20 cellular contexts compared by ENCODE assay signal in genomic region chr7:128842674-128843641, GRCh38. TPM values are rescaled to one million over a fixed set of nuclear protein-coding genes. Genes with fewer than 3 reads are reported as not detected.
DNase-seq lines count a peak whose midpoint lies in the region; ATAC-seq and TF ChIP-seq lines count a peak whose summit lies in the region.
"Had no signal": no experiment of that assay in that cellular context is flagged by ENCODE, and none has a peak within 500 bp of the region (broad histone marks: within the 10 kb centered on the region; RNA-seq: fewer than 3 reads in every experiment).

No MANE protein-coding gene starts in this region.

- no peak overlapping the region for H4K5ac ChIP-seq in IMR-90 (ENCODE audit: low read depth, low read length)

- H3K27ac ChIP-seq in 22Rv1 (peak overlapping the region; percentile 38; the same call in 1 of the 2 replicates), IMR-90 (ENCODE audit: insufficient read depth, low read length) (no peak overlapping the region), RWPE2 (ENCODE audit: poor library complexity, severe bottlenecking) (no peak overlapping the region), lower lobe of right lung (no peak overlapping the region)
- H3K27ac ChIP-seq: neural progenitor cell, RWPE1, thoracic aorta had no signal

- H3K56ac ChIP-seq in IMR-90 (ENCODE audit: extremely low read depth, insufficient read depth, low read length), result no peak overlapping the region

- peaks cover 96% of the 10 kb centered on the region for H4K20me1 ChIP-seq in IMR-90 (ENCODE audit: insufficient read depth, low read length)

- H3K4me2 ChIP-seq in IMR-90 (ENCODE audit: low read depth, low read length), result no peak overlapping the region
- H3K4me2 ChIP-seq: neural progenitor cell, smooth muscle cell had no signal

- H2BK20ac ChIP-seq in IMR-90 (ENCODE audit: low read depth, low read length), result no peak overlapping the region

- CTCF ChIA-PET in IMR-90 (lab: Yijun Ruan, JAX), result no interaction called here

- H2AK9ac ChIP-seq in IMR-90 (replicated peaks; ENCODE audit: low read depth, low read length, poor library complexity), result peak overlapping the region; percentile 67

- no peak overlapping the region for H4K8ac ChIP-seq in IMR-90 (ENCODE audit: low read depth in 2 of 2, low read length in 2 of 2)

- no peak overlapping the region for H2BK15ac ChIP-seq in IMR-90 (ENCODE audit: low read depth, low read length)

- no peak overlapping the region for H2BK5ac ChIP-seq in IMR-90 (ENCODE audit: low read depth, low read length, poor library complexity, severe bottlenecking)

- no TSS peak for BruUV-seq in IMR-90 (replicated peaks; lab: Mats Ljungman, UMichigan)

- peaks cover 3% of the 10 kb centered on the region; the same call in 1 of the 2 replicates for H3K4me1 ChIP-seq in IMR-90 (ENCODE audit: control insufficient read depth, insufficient read depth, low read length)
- no peaks in the 10 kb centered on the region for H3K4me1 ChIP-seq in RWPE2 (ENCODE audit: insufficient read depth, poor library complexity, severe bottlenecking)
- no peaks in the 10 kb centered on the region for H3K4me1 ChIP-seq in lower lobe of right lung
- H3K4me1 ChIP-seq: neural progenitor cell had no signal

- no peak for TF ChIP-seq POLR2A in IMR-90 (IDR thresholded peaks at IDR 0.05; ENCODE audit: low read depth, low read length)

- H3K27me3 ChIP-seq in IMR-90 (ENCODE audit: control insufficient read depth, insufficient read depth, low read length) (no peaks in the 10 kb centered on the region), RWPE2 (ENCODE audit: insufficient read depth, poor library complexity, severe bottlenecking) (no peaks in the 10 kb centered on the region), lower lobe of right lung (ENCODE audit: low read depth) (no peaks in the 10 kb centered on the region)
- H3K27me3 ChIP-seq: BE2C, neural progenitor cell had no signal

- H3K79me1 ChIP-seq in IMR-90 (ENCODE audit: low read depth in 1 of 2, low read length in 2 of 2), result peaks cover 31 to 82% of the 10 kb centered on the region in 2 experiments

- WGBS in IMR-90 (ENCODE audit: extremely low coverage in 2 of 2, insufficient read length in 1 of 2), 2 experiments, result 98% methylated on average over 18 of the region's 38 CpGs; no CpG with 5 or more reads in 1 of the 2 experiments

- H3K4me3 ChIP-seq in IMR-90 (ENCODE audit: insufficient read depth, low read depth, low read length), result no peak overlapping the region
- H3K4me3 ChIP-seq in RWPE2 (ENCODE audit: severe bottlenecking), result no peak overlapping the region
- H3K4me3 ChIP-seq in lower lobe of right lung, result no peak overlapping the region
- H3K4me3 ChIP-seq: GM12878, neural progenitor cell, smooth muscle cell, thoracic aorta had no signal

- H3K9me1 ChIP-seq in IMR-90 (ENCODE audit: insufficient read depth, low read length), result no peaks in the 10 kb centered on the region; the same call in 1 of the 2 replicates

- H3K9me3 ChIP-seq in IMR-90 (ENCODE audit: control insufficient read depth, insufficient read depth, low read length), result no peaks in the 10 kb centered on the region
- no peaks in the 10 kb centered on the region for H3K9me3 ChIP-seq in RWPE2 (ENCODE audit: severe bottlenecking)
- H3K9me3 ChIP-seq in lower lobe of right lung, result no peaks in the 10 kb centered on the region
- H3K9me3 ChIP-seq: BE2C, thoracic aorta had no signal

- H4K91ac ChIP-seq in IMR-90 (ENCODE audit: insufficient read depth, low read depth, low read length), result no peak overlapping the region

- ATAC-seq in IMR-90 (ENCODE audit: low read depth), result no peak
- ATAC-seq in RWPE2 (ENCODE audit: low read depth), result no peak
- ATAC-seq in lower lobe of right lung, result no peak
- ATAC-seq: stimulated activated memory B cell treated with anti-CD40 and anti-IgM and Interleukin-4, amounts not matched to agents 10 μg/mL and 1 μg/mL and 100 μg/mL, for 72 hours had no signal

- peaks cover 97% of the 10 kb centered on the region for H3K36me3 ChIP-seq in IMR-90 (ENCODE audit: control insufficient read depth, insufficient read depth, low read length)
- no peaks in the 10 kb centered on the region for H3K36me3 ChIP-seq in RWPE2 (ENCODE audit: low read depth)
- H3K36me3 ChIP-seq in lower lobe of right lung, result no peaks in the 10 kb centered on the region
- H3K36me3 ChIP-seq: neural progenitor cell had no signal

- H3K23ac ChIP-seq in IMR-90 (ENCODE audit: low read depth, low read length), result no peak overlapping the region

- no peak overlapping the region for H3K9ac ChIP-seq in IMR-90 (ENCODE audit: low read depth, low read length)
- H3K9ac ChIP-seq: neural progenitor cell had no signal

- intact Hi-C loops in IMR-90 (cut with micrococcal nuclease), result no loop called here
- intact Hi-C loops in lower lobe of right lung (cut with DNase I), result no loop called here

- POLR2A ChIA-PET in IMR-90 (lab: Charles Lee; ENCODE audit: unreplicated experiment), result no interaction called here

- no peak overlapping the region for H2BK120ac ChIP-seq in IMR-90 (ENCODE audit: low read depth, low read length)

- dilution Hi-C loops in IMR-90 (cut with HindIII; ENCODE audit: low sequenced_read_pairs, unreplicated experiment), result no loop called here

- no peak overlapping the region for H3K14ac ChIP-seq in IMR-90 (replicated peaks; ENCODE audit: low read depth, low read length)

- no peak overlapping the region for H2AK5ac ChIP-seq in IMR-90 (ENCODE audit: low read depth, low read length)

- in situ Hi-C loops in IMR-90 (cut with MboI; ENCODE audit: low sequenced_read_pairs), result no loop called here

- no peak overlapping the region for H3K4ac ChIP-seq in IMR-90 (ENCODE audit: low read depth, low read length)

- no peak for TF ChIP-seq RAD21 in IMR-90 (IDR thresholded peaks at IDR 0.05; ENCODE audit: low read length)

- DNase-seq in IMR-90, result no peak
- peak; percentile 55 for DNase-seq in RWPE2 (ENCODE audit: low spot score)
- DNase-seq in lower lobe of right lung, result peak; percentile 38
- no peak for DNase-seq in NOMO-1 (lab: John Stamatoyannopoulos, UW; ENCODE audit: unreplicated experiment in 2 of 2)
- DNase-seq in stimulated activated CD4-positive, alpha-beta T cell treated with anti-CD3 and anti-CD28 coated beads, Interleukin-4, amount 100 ng/mL, for 1 hour, result no peak
- no peak for DNase-seq in cerebellar nuclear complex (lab: John Stamatoyannopoulos, UW)
- DNase-seq in kidney tubule cell (ENCODE audit: low spot score), result no peak
- DNase-seq: mammary epithelial cell, NCI-H1048, NCI-H187, NCI-H524 had no signal

- no peak overlapping the region for H2AFZ ChIP-seq in IMR-90 (replicated peaks; ENCODE audit: low read length, poor library complexity)
- H2AFZ ChIP-seq: neural progenitor cell had no signal

- no peak overlapping the region for H3K18ac ChIP-seq in IMR-90 (ENCODE audit: low read depth, low read length)

- no peak for TF ChIP-seq CTCF in 22Rv1 (IDR thresholded peaks at IDR 0.05)
- no peak for TF ChIP-seq CTCF in IMR-90 (conservative IDR thresholded peaks at IDR 0.05; ENCODE audit: low read depth, low read length)
- TF ChIP-seq CTCF in RWPE2 (IDR thresholded peaks at IDR 0.05; ENCODE audit: poor library complexity, severe bottlenecking), result no peak
- no peak for TF ChIP-seq CTCF in lower lobe of right lung (IDR thresholded peaks at IDR 0.05)

TF ChIP-seq in IMR-90, 13 proteins besides CTCF, POLR2A, EP300 and RAD21:
- TF ChIP-seq MAFK (IDR thresholded peaks at IDR 0.05; ENCODE audit: low read depth, low read length) (no peak), RCOR1 (IDR thresholded peaks at IDR 0.05; ENCODE audit: insufficient replicate concordance, low read length) (no peak), MXI1 (IDR thresholded peaks at IDR 0.05; ENCODE audit: borderline replicate concordance, low read depth, low read length) (no peak), NFE2L2 (IDR thresholded peaks at IDR 0.05; ENCODE audit: low read depth, low read length) (no peak), FOS (IDR thresholded peaks at IDR 0.05; ENCODE audit: low read depth, low read length) (no peak), BHLHE40 (IDR thresholded peaks at IDR 0.05; ENCODE audit: low read depth, low read length) (no peak), CHD1 (IDR thresholded peaks at IDR 0.05; ENCODE audit: low read depth, low read length) (no peak), CEBPB (IDR thresholded peaks at IDR 0.05; ENCODE audit: low read depth, low read length) (no peak), MAZ (IDR thresholded peaks at IDR 0.05; ENCODE audit: borderline replicate concordance, low read depth, low read length) (no peak), SMC3 (IDR thresholded peaks at IDR 0.05; ENCODE audit: low read depth, low read length) (no peak), RFX5 (IDR thresholded peaks at IDR 0.05; ENCODE audit: low read depth, low read length) (no peak)
- TF ChIP-seq, protein P1, sequence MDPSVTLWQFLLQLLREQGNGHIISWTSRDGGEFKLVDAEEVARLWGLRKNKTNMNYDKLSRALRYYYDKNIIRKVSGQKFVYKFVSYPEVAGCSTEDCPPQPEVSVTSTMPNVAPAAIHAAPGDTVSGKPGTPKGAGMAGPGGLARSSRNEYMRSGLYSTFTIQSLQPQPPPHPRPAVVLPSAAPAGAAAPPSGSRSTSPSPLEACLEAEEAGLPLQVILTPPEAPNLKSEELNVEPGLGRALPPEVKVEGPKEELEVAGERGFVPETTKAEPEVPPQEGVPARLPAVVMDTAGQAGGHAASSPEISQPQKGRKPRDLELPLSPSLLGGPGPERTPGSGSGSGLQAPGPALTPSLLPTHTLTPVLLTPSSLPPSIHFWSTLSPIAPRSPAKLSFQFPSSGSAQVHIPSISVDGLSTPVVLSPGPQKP (IDR thresholded peaks at IDR 0.05; ENCODE audit: borderline replicate concordance, low read depth, low read length), result no peak
TF ChIP-seq in IMR-90: peak in this region for 0.

RNA-seq across cellular contexts. Expression of gene FLNC, which starts 12.8 kb away (rescaled TPM):
- 116 and 139 TPM in 2 replicates for total RNA-seq in IMR-90 (2012; rRNA removed)
- 154 and 167 TPM in 2 replicates for polyA plus RNA-seq in IMR-90 (2012; rRNA removed)
- polyA plus RNA-seq in IMR-90 (2012; cell fraction: cytosol; rRNA removed), result 67.5 and 137 TPM in 2 replicates
- polyA plus RNA-seq in IMR-90 (2012; cell fraction: nucleus; rRNA removed; ENCODE audit: low replicate concordance), result 165 and 525 TPM in 2 replicates
- total RNA-seq in lower lobe of right lung, result 11.7 TPM
- total RNA-seq: T-helper 2 cell treated with Interferon-gamma antibody and Interleukin-4, amounts not matched to agents 100 ng/mL and 5 ng/mL, for 36 hours had no signal

RNA-seq across cellular contexts. Expression of gene ATP6V1F, which starts 19.7 kb away (rescaled TPM):
- total RNA-seq in IMR-90 (2012; rRNA removed) (61.1 and 104 TPM in 2 replicates), lower lobe of right lung (208 TPM)
- polyA plus RNA-seq in IMR-90 (2012; rRNA removed), result 321 and 346 TPM in 2 replicates
- 128 and 421 TPM in 2 replicates for polyA plus RNA-seq in IMR-90 (2012; cell fraction: cytosol; rRNA removed)
- polyA plus RNA-seq in IMR-90 (2012; cell fraction: nucleus; rRNA removed; ENCODE audit: low replicate concordance), result 84.2 and 106 TPM in 2 replicates

RNA-seq across cellular contexts. Expression of gene CCDC136, which starts 51.2 kb away (rescaled TPM):
- 7.7 and 8.3 TPM in 2 replicates for total RNA-seq in IMR-90 (2012; rRNA removed)
- 15.1 and 18.0 TPM in 2 replicates for polyA plus RNA-seq in IMR-90 (2012; rRNA removed)
- polyA plus RNA-seq in IMR-90 (2012; cell fraction: cytosol; rRNA removed), result 5.3 and 5.9 TPM in 2 replicates
- 41.0 and 106 TPM in 2 replicates for polyA plus RNA-seq in IMR-90 (2012; cell fraction: nucleus; rRNA removed; ENCODE audit: low replicate concordance)
- total RNA-seq in lower lobe of right lung, result 3.0 TPM

Comparison
In these comparisons a context has a peak if more than half of its experiments do, and no peak if none do; other contexts are left out.
1. DNase-seq: peak in RWPE2 (single experiment) and lower lobe of right lung (single experiment); none in IMR-90 (single experiment), NOMO-1 (0 of 2), stimulated activated CD4-positive, alpha-beta T cell treated with anti-CD3 and anti-CD28 coated beads, Interleukin-4, amount 100 ng/mL, for 1 hour (single experiment), cerebellar nuclear complex (0 of 2) and kidney tubule cell (single experiment).